8 cellular contexts compared by ENCODE assay signal in genomic region chr3:177359601-177360357, GRCh38.
DNase-seq lines count a peak whose midpoint lies in the region; ATAC-seq and TF ChIP-seq lines count a peak whose summit lies in the region.

No MANE protein-coding gene starts in this region.

- H2BK120ac ChIP-seq in IMR-90 (ENCODE audit: low read depth, low read length) = peak overlapping the region; percentile 93

- peak overlapping the region; percentile 74 for H2AK5ac ChIP-seq in IMR-90 (ENCODE audit: low read depth, low read length)

- peak overlapping the region; percentile 90 for H4K91ac ChIP-seq in IMR-90 (ENCODE audit: insufficient read depth, low read depth, low read length)

- H4K20me1 ChIP-seq in IMR-90 (ENCODE audit: insufficient read depth, low read length) = no peaks in the 10 kb centered on the region
- H4K20me1 ChIP-seq in OCI-LY7 (ENCODE audit: insufficient read depth, low read length) = no peaks in the 10 kb centered on the region

- H2AFZ ChIP-seq in IMR-90 (replicated peaks; ENCODE audit: low read length, poor library complexity) = peak overlapping the region; percentile 83
- peak overlapping the region; percentile 81 for H2AFZ ChIP-seq in OCI-LY7 (ENCODE audit: low read length)

- H2AK9ac ChIP-seq in IMR-90 (replicated peaks; ENCODE audit: low read depth, low read length, poor library complexity) = peak overlapping the region; percentile 77

- POLR2A ChIA-PET in IMR-90 (lab: Charles Lee; ENCODE audit: unreplicated experiment) = interaction anchor here (0.6 kb wide), 1 partner anchor 164 kb away, joined by 3 read pairs; no protein-coding TSS in a partner anchor
- POLR2A ChIA-PET in OCI-LY7 (lab: Charles Lee) = interaction anchor here (0.6 to 2.9 kb wide), 14 partner anchors 8 to 1736 kb away, joined by 3 to 17 read pairs (median 5); partner anchors contain the start of gene TBL1XR1

- H3K9me3 ChIP-seq in IMR-90 (ENCODE audit: control insufficient read depth, insufficient read depth, low read length) (no peaks in the 10 kb centered on the region), OCI-LY7 (ENCODE audit: low read length) (no peaks in the 10 kb centered on the region)

- ATAC-seq in GM21529 (IDR thresholded peaks at IDR 0.05; ENCODE audit: unreplicated experiment) (peak; percentile 77), IMR-90 (ENCODE audit: low read depth) (peak; percentile 90)

- BruUV-seq in IMR-90 (replicated peaks; lab: Mats Ljungman, UMichigan) (no TSS peak), OCI-LY7 (replicated peaks; lab: Mats Ljungman, UMichigan) (no TSS peak)

- H3K23ac ChIP-seq in IMR-90 (ENCODE audit: low read depth, low read length) = peak overlapping the region; percentile 70

- intact Hi-C loops in IMR-90 (cut with micrococcal nuclease) = loop anchor here (1.0 to 10.0 kb wide), 11 partner anchors 103 to 1026 kb away; partner anchors contain the start of gene TBL1XR1
- intact Hi-C loops in OCI-LY7 (cut with micrococcal nuclease; ENCODE audit: unreplicated experiment) = loop anchor here (1.0 to 5.0 kb wide), 5 partner anchors 35 to 308 kb away; partner anchors contain the start of gene TBL1XR1

- H3K27ac ChIP-seq in IMR-90 (ENCODE audit: insufficient read depth, low read length) (peak overlapping the region; percentile 59), OCI-LY7 (ENCODE audit: low read depth, low read length, poor library complexity, severe bottlenecking) (peak overlapping the region; percentile 79), epithelial cell of prostate (peak overlapping the region; percentile 98)

- H2BK5ac ChIP-seq in IMR-90 (ENCODE audit: low read depth, low read length, poor library complexity, severe bottlenecking) = peak overlapping the region; percentile 88

- in situ Hi-C loops in IMR-90 (cut with MboI; ENCODE audit: low sequenced_read_pairs) = loop anchor here (5.0 to 10.0 kb wide), 3 partner anchors 162 to 973 kb away; partner anchors contain the start of gene TBL1XR1

- no peak for TF ChIP-seq CTCF in IMR-90 (conservative IDR thresholded peaks at IDR 0.05; ENCODE audit: low read depth, low read length)
- TF ChIP-seq CTCF in OCI-LY7 (conservative IDR thresholded peaks at IDR 0.05; ENCODE audit: low read length) = peak; percentile 22; the same call in 1 of the 2 replicates

- no peaks in the 10 kb centered on the region for H3K27me3 ChIP-seq in IMR-90 (ENCODE audit: control insufficient read depth, insufficient read depth, low read length)

- peaks cover 27% of the 10 kb centered on the region for H3K4me1 ChIP-seq in IMR-90 (ENCODE audit: control insufficient read depth, insufficient read depth, low read length)
- H3K4me1 ChIP-seq in OCI-LY7 (ENCODE audit: insufficient read depth, low read length, poor library complexity, severe bottlenecking) = peaks cover 62% of the 10 kb centered on the region

- peak overlapping the region; percentile 20; the same call in 1 of the 2 replicates for H3K56ac ChIP-seq in IMR-90 (ENCODE audit: extremely low read depth, insufficient read depth, low read length)

- H3K36me3 ChIP-seq in IMR-90 (ENCODE audit: control insufficient read depth, insufficient read depth, low read length) (no peaks in the 10 kb centered on the region), OCI-LY7 (ENCODE audit: insufficient read depth, low read length) (no peaks in the 10 kb centered on the region)

- peak overlapping the region; percentile 82 for H3K4ac ChIP-seq in IMR-90 (ENCODE audit: low read depth, low read length)

- no peaks in the 10 kb centered on the region for H3K9me1 ChIP-seq in IMR-90 (ENCODE audit: insufficient read depth, low read length)

- TF ChIP-seq POLR2A in IMR-90 (IDR thresholded peaks at IDR 0.05; ENCODE audit: low read depth, low read length) = 0 out of 2 replicates have a peak, but pooled peaks have one; percentile 28

- H3K14ac ChIP-seq in IMR-90 (replicated peaks; ENCODE audit: low read depth, low read length) = peak overlapping the region; percentile 60; the same call in 1 of the 2 replicates

- no peaks in the 10 kb centered on the region for H3K79me2 ChIP-seq in OCI-LY7 (ENCODE audit: insufficient read depth, low read depth, low read length)

- no peak overlapping the region for H3K9ac ChIP-seq in IMR-90 (ENCODE audit: low read depth, low read length)

- H4K5ac ChIP-seq in IMR-90 (ENCODE audit: low read depth, low read length) = peak overlapping the region; percentile 26

- H3K9me2 ChIP-seq in OCI-LY7 (ENCODE audit: insufficient read depth, low read length) = no peaks in the 10 kb centered on the region

- peak overlapping the region; percentile 75; the same call in 1 of the 3 replicates for H2BK15ac ChIP-seq in IMR-90 (ENCODE audit: low read depth, low read length)

- DNase-seq in DMS 273 treated with DMSO at 0.1 percent for 48 hours (lab: John Stamatoyannopoulos, UW) (peak; percentile 96), IMR-90 (peak; percentile 99), OCI-LY7 (ENCODE audit: low spot score) (peak; percentile 99), activated T-cell treated with anti-CD3 and anti-CD28 coated beads for 48 hours (ENCODE audit: low read depth) (peak; percentile 91), epithelial cell of prostate (ENCODE audit: low read depth, low spot score) (peak; percentile 95), mucosa of gallbladder (ENCODE audit: low spot score) (peak; percentile 96)
- DNase-seq in stimulated activated CD8-positive, alpha-beta memory T cell treated with anti-CD3 and anti-CD28 coated beads, Interleukin-4, amount 100 ng/mL, for 24 hours (ENCODE audit: low read depth) = peak; percentile 90

- H2BK20ac ChIP-seq in IMR-90 (ENCODE audit: low read depth, low read length) = peak overlapping the region; percentile 82

- H3K79me1 ChIP-seq in IMR-90 (ENCODE audit: low read depth in 1 of 2, low read length in 2 of 2) = peaks cover 0 to 15% of the 10 kb centered on the region in 2 experiments; a peak in 2 of 4 replicates

- WGBS in IMR-90 (ENCODE audit: extremely low coverage in 2 of 2, insufficient read length in 1 of 2), 2 experiments = 0% methylated on average over 25 of the region's 40 CpGs; no CpG with 5 or more reads in 1 of the 2 experiments

- H3K4me2 ChIP-seq in IMR-90 (ENCODE audit: low read depth, low read length) (peak overlapping the region; percentile 70), OCI-LY7 (ENCODE audit: low read length) (peak overlapping the region; percentile 96)

- peak; percentile 71 for TF ChIP-seq RAD21 in IMR-90 (IDR thresholded peaks at IDR 0.05; ENCODE audit: low read length)

- CTCF ChIA-PET in IMR-90 (lab: Yijun Ruan, JAX) (no interaction called here), OCI-LY7 (lab: Charles Lee; ENCODE audit: unreplicated experiment) (interaction anchor here (0.6 to 1.3 kb wide), 2 partner anchors 19 to 164 kb away, joined by 3 to 4 read pairs; no protein-coding TSS in a partner anchor)

- H4K8ac ChIP-seq in IMR-90 (ENCODE audit: low read depth in 2 of 2, low read length in 2 of 2) = peak overlapping the region; percentile 56 to 89

- H3K18ac ChIP-seq in IMR-90 (ENCODE audit: low read depth, low read length) = peak overlapping the region; percentile 52

- H3K4me3 ChIP-seq in IMR-90 (ENCODE audit: insufficient read depth, low read depth, low read length) = peak overlapping the region; percentile 5; the same call in 1 of the 2 replicates
- peak overlapping the region; percentile 63 for H3K4me3 ChIP-seq in OCI-LY7 (ENCODE audit: low read depth, low read length, poor library complexity, severe bottlenecking)

- dilution Hi-C loops in IMR-90 (cut with HindIII; ENCODE audit: low sequenced_read_pairs, unreplicated experiment) = no loop called here

TF ChIP-seq in IMR-90, 13 proteins besides CTCF, POLR2A, EP300 and RAD21:
- TF ChIP-seq SMC3 (IDR thresholded peaks at IDR 0.05; ENCODE audit: low read depth, low read length) = peak; percentile 86
- TF ChIP-seq CHD1 (IDR thresholded peaks at IDR 0.05; ENCODE audit: low read depth, low read length) = no peak
- no peak for TF ChIP-seq ELK1 (IDR thresholded peaks at IDR 0.05; ENCODE audit: borderline replicate concordance, low read depth, low read length)
- peak; percentile 84 for TF ChIP-seq FOS (IDR thresholded peaks at IDR 0.05; ENCODE audit: low read depth, low read length)
- TF ChIP-seq MAFK (IDR thresholded peaks at IDR 0.05; ENCODE audit: low read depth, low read length) = peak; percentile 70
- peak; percentile 93 for TF ChIP-seq NFE2L2 (IDR thresholded peaks at IDR 0.05; ENCODE audit: low read depth, low read length)
- peak; percentile 70 for TF ChIP-seq RCOR1 (IDR thresholded peaks at IDR 0.05; ENCODE audit: insufficient replicate concordance, low read length)
- peak; percentile 73 for TF ChIP-seq BHLHE40 (IDR thresholded peaks at IDR 0.05; ENCODE audit: low read depth, low read length)
- TF ChIP-seq USF2 (IDR thresholded peaks at IDR 0.05; ENCODE audit: low read depth, low read length) = no peak
- TF ChIP-seq CEBPB (IDR thresholded peaks at IDR 0.05; ENCODE audit: low read depth, low read length) = peak; percentile 74
- peak; percentile 88; the same call in 1 of the 2 replicates for TF ChIP-seq MAZ (IDR thresholded peaks at IDR 0.05; ENCODE audit: borderline replicate concordance, low read depth, low read length)
- TF ChIP-seq MXI1 (IDR thresholded peaks at IDR 0.05; ENCODE audit: borderline replicate concordance, low read depth, low read length) = 0 out of 2 replicates have a peak, but pooled peaks have one; percentile 30
- no peak for TF ChIP-seq RFX5 (IDR thresholded peaks at IDR 0.05; ENCODE audit: low read depth, low read length)

Comparison
In these comparisons a context has a peak if more than half of its experiments do, and no peak if none do; other contexts are left out.
1. Peak in every context shown above with its lines: DNase-seq, ATAC-seq, H3K4me3 ChIP-seq and H3K27ac ChIP-seq.